Comparison of ENCODE assay signal across 8 cellular contexts in the genomic region with DNA sequence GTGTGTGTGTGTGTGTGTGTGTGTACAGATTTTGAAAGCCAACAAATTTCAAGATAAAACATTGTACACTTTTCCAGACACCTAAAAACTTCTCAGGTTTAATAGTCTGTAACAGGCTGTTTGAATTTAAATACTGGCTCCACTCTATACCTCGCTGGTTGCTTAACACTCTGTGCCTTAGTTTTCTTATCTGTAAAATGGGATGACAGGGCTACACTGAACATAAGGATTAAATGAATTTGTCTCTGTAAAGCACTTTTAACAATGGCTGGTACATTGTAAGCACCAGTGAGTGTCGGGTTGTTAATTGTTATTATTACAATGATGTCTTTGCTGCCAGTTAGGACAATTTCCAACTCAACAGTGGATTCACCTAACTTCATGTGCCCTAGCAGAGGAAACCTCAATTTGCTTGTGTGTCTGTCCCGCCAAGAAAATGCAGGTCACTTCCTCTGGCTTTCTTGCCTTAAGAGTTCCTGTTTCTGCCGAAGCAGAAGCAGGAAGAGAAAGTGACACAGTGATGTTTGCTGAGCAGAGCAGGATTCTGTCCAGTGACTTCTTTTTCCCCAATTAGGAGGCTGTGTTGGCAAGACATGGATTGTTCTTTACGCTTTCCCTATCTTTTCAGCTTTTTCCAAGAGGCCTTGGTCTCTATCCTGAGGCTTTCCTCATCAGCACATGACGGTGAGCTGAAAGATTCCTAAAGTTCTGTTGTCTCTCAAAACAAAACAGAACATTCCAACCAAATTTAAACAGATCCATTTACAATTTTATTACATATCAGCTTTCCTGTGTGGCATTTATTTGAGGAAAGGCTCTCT.
DNase-seq lines count a peak whose midpoint lies in the region; ATAC-seq lines count a peak whose summit lies in the region.

No MANE protein-coding gene starts in this region.

- peak overlapping the region; percentile 90 to 100 (median 98) for H3K27ac Mint-ChIP-seq in CD8-positive, alpha-beta memory T cell
- peak overlapping the region; percentile 99 for H3K27ac Mint-ChIP-seq in stimulated activated memory B cell treated with anti-CD40 and anti-IgM and Interleukin-4, amounts not matched to agents 10 μg/mL and 1 μg/mL and 100 μg/mL, for 72 hours

- CTCF ChIA-PET in CD8-positive, alpha-beta memory T cell (lab: Charles Lee), result interaction anchor here (0.9 to 2.3 kb wide), 5 partner anchors 19 to 156 kb away, joined by 3 to 14 read pairs (median 4); a partner anchor contains a TSS

- intact Hi-C loops in left cardiac atrium (cut with DNase I), result no loop called here

- H3K4me3 ChIP-seq in CD8-positive, alpha-beta memory T cell (ENCODE audit: low read length), result peak overlapping the region; percentile 38

- peaks cover 66 to 79% (median 74%) of the 10 kb centered on the region in 3 donors for H3K4me1 Mint-ChIP-seq in CD8-positive, alpha-beta memory T cell
- H3K4me1 Mint-ChIP-seq in stimulated activated memory B cell treated with anti-CD40 and anti-IgM and Interleukin-4, amounts not matched to agents 10 μg/mL and 1 μg/mL and 100 μg/mL, for 72 hours, result peaks cover 69% of the 10 kb centered on the region

- POLR2A ChIA-PET in CD8-positive, alpha-beta memory T cell (lab: Charles Lee), result interaction anchor here (0.6 to 2.5 kb wide), 4 partner anchors 18 to 157 kb away, joined by 4 to 34 read pairs (median 9); a partner anchor contains a TSS

- H3K36me3 Mint-ChIP-seq in CD8-positive, alpha-beta memory T cell, result peaks cover 0 to 10% (median 0%) of the 10 kb centered on the region in 3 donors
- peaks cover 5% of the 10 kb centered on the region for H3K36me3 Mint-ChIP-seq in stimulated activated memory B cell treated with anti-CD40 and anti-IgM and Interleukin-4, amounts not matched to agents 10 μg/mL and 1 μg/mL and 100 μg/mL, for 72 hours

- peak; percentile 13 to 67 (median 63) for DNase-seq in CD8-positive, alpha-beta memory T cell
- peak; percentile 39 for DNase-seq in activated CD4-positive, alpha-beta T cell treated with anti-CD3 and anti-CD28 coated beads for 48 hours
- DNase-seq in left cardiac atrium, result peak; percentile 24
- DNase-seq in SHP77 (lab: John Stamatoyannopoulos, UW), result no peak
- DNase-seq in HUDEP-2 (lab: John Stamatoyannopoulos, UW; ENCODE audit: unreplicated experiment in 76 of 76), result no peak

- no peaks in the 10 kb centered on the region for H3K36me3 ChIP-seq in CD8-positive, alpha-beta memory T cell (ENCODE audit: insufficient read depth, low read length)

- no peaks in the 10 kb centered on the region for H3K27me3 ChIP-seq in CD8-positive, alpha-beta memory T cell (ENCODE audit: insufficient read depth, low read length, poor library complexity, severe bottlenecking)

- peak overlapping the region; percentile 70 to 89 (median 79) for H3K4me3 Mint-ChIP-seq in CD8-positive, alpha-beta memory T cell
- H3K4me3 Mint-ChIP-seq in stimulated activated memory B cell treated with anti-CD40 and anti-IgM and Interleukin-4, amounts not matched to agents 10 μg/mL and 1 μg/mL and 100 μg/mL, for 72 hours, result peak overlapping the region; percentile 77

- peaks cover 34% of the 10 kb centered on the region for H3K4me1 ChIP-seq in CD8-positive, alpha-beta memory T cell (ENCODE audit: insufficient read depth, low read length)

- H3K27ac ChIP-seq in CD8-positive, alpha-beta memory T cell (ENCODE audit: low read depth, low read length), result peak overlapping the region; percentile 78

- H3K27me3 Mint-ChIP-seq in CD8-positive, alpha-beta memory T cell, result no peaks in the 10 kb centered on the region
- H3K27me3 Mint-ChIP-seq in stimulated activated memory B cell treated with anti-CD40 and anti-IgM and Interleukin-4, amounts not matched to agents 10 μg/mL and 1 μg/mL and 100 μg/mL, for 72 hours, result no peaks in the 10 kb centered on the region

- ATAC-seq in GM19395 (IDR thresholded peaks at IDR 0.05; ENCODE audit: unreplicated experiment) (peak; percentile 75), HG03469 (IDR thresholded peaks at IDR 0.05; ENCODE audit: unreplicated experiment) (peak; percentile 51), left cardiac atrium (peak; percentile 74 to 80)
- peak; percentile 81 for ATAC-seq in stimulated activated memory B cell treated with anti-CD40 and anti-IgM and Interleukin-4, amounts not matched to agents 10 μg/mL and 1 μg/mL and 100 μg/mL, for 72 hours

- no peaks in the 10 kb centered on the region for H3K9me3 ChIP-seq in CD8-positive, alpha-beta memory T cell (ENCODE audit: low read length)

- no peaks in the 10 kb centered on the region for H3K9me3 Mint-ChIP-seq in CD8-positive, alpha-beta memory T cell
- peaks cover 5% of the 10 kb centered on the region for H3K9me3 Mint-ChIP-seq in stimulated activated memory B cell treated with anti-CD40 and anti-IgM and Interleukin-4, amounts not matched to agents 10 μg/mL and 1 μg/mL and 100 μg/mL, for 72 hours

Comparison
In these comparisons a context has a peak if more than half of its experiments do, and no peak if none do; other contexts are left out.
1. DNase-seq: peak in CD8-positive, alpha-beta memory T cell (5 of 5), activated CD4-positive, alpha-beta T cell treated with anti-CD3 and anti-CD28 coated beads for 48 hours (single experiment) and left cardiac atrium (single experiment); none in SHP77 (0 of 2) and HUDEP-2 (0 of 76).
2. Peak in every context shown above with its lines, with median percentiles within 50 percentile points of each other: ATAC-seq.